ENCODE assay signal across 16 cellular contexts in genomic region chr17:68403122-68403521, GRCh38. TPM values are rescaled to one million over a fixed set of nuclear protein-coding genes. Genes with fewer than 3 reads are reported as not detected.
DNase-seq lines count a peak whose midpoint lies in the region; ATAC-seq and TF ChIP-seq lines count a peak whose summit lies in the region.
"Had no signal": no experiment of that assay in that cellular context is flagged by ENCODE, and none has a peak within 500 bp of the region (broad histone marks: within the 10 kb centered on the region; RNA-seq: fewer than 3 reads in every experiment).

No MANE protein-coding gene starts in this region.

- no peak overlapping the region for H3K4me3 ChIP-seq in psoas muscle
- H3K4me3 ChIP-seq in spleen: no peak overlapping the region

- H3K27ac ChIP-seq in psoas muscle (no peak overlapping the region), spleen (no peak overlapping the region)
- H3K27ac ChIP-seq: 22Rv1, HL-60 had no signal

- intact Hi-C loops in activated CD8-positive, alpha-beta T cell treated with anti-CD3 and anti-CD28 coated beads for 36 hours (cut with micrococcal nuclease): loop anchor here (5.0 to 10.0 kb wide), 2 partner anchors 48 to 141 kb away; no protein-coding TSS in a partner anchor
- intact Hi-C loops in psoas muscle (cut with DNase I): no loop called here
- intact Hi-C loops in spleen (cut with DNase I; ENCODE audit: low total_unique reads): no loop called here

- TF ChIP-seq POLR2A in spleen (IDR thresholded peaks at IDR 0.05): no peak

- DNase-seq in activated CD8-positive, alpha-beta T cell treated with anti-CD3 and anti-CD28 coated beads, Interleukin-2, amount 10 ng/mL, durations not matched to agents 7 days and 5 days: no peak
- DNase-seq in activated CD8-positive, alpha-beta T cell treated with anti-CD3 and anti-CD28 coated beads for 36 hours: no peak
- DNase-seq in fibroblast of peridontal ligament (ENCODE audit: extremely low read depth) (peak; percentile 20), psoas muscle (no peak), spleen (no peak), RPMI8226 (no peak)
- DNase-seq in activated naive CD4-positive, alpha-beta T cell (lab: John Stamatoyannopoulos, UW): no peak
- DNase-seq: CD8-positive, alpha-beta T cell; COR-L47; DND-41; GDM1; HCEC 1CT; HFFc6 had no signal

- H3K27me3 Mint-ChIP-seq in activated CD8-positive, alpha-beta T cell treated with anti-CD3 and anti-CD28 coated beads, Interleukin-2, amount 10 ng/mL, durations not matched to agents 7 days and 5 days (ENCODE audit: low read depth): no peaks in the 10 kb centered on the region
- no peaks in the 10 kb centered on the region for H3K27me3 Mint-ChIP-seq in activated CD8-positive, alpha-beta T cell treated with anti-CD3 and anti-CD28 coated beads for 36 hours

- ATAC-seq in activated CD8-positive, alpha-beta T cell treated with anti-CD3 and anti-CD28 coated beads, Interleukin-2, amount 10 ng/mL, durations not matched to agents 7 days and 5 days: no peak
- no peak for ATAC-seq in activated CD8-positive, alpha-beta T cell treated with anti-CD3 and anti-CD28 coated beads for 36 hours
- ATAC-seq in psoas muscle: peak in 3 of 4 donors; percentile 40 to 57 (median 52)
- ATAC-seq: CD8-positive, alpha-beta T cell had no signal

- 52 to 80% (median 70%) methylated on average over 1 of the region's 1 CpG for WGBS in psoas muscle, 3 donors
- WGBS in spleen, 5 donors: 91 to 100% (median 96%) methylated on average over 1 of the region's 1 CpG

- peaks cover 30% of the 10 kb centered on the region for H3K9me3 Mint-ChIP-seq in activated CD8-positive, alpha-beta T cell treated with anti-CD3 and anti-CD28 coated beads, Interleukin-2, amount 10 ng/mL, durations not matched to agents 7 days and 5 days (ENCODE audit: insufficient read depth)
- H3K9me3 Mint-ChIP-seq in activated CD8-positive, alpha-beta T cell treated with anti-CD3 and anti-CD28 coated beads for 36 hours: peaks cover 26% of the 10 kb centered on the region

- TF ChIP-seq CTCF in activated CD8-positive, alpha-beta T cell treated with anti-CD3 and anti-CD28 coated beads for 36 hours (IDR thresholded peaks at IDR 0.05): no peak
- no peak for TF ChIP-seq CTCF in psoas muscle (IDR thresholded peaks at IDR 0.05)
- no peak for TF ChIP-seq CTCF in spleen (IDR thresholded peaks at IDR 0.05 in 8 of 11, conservative IDR thresholded peaks at IDR 0.05 in 3 of 11)

- POLR2A ChIA-PET in activated CD8-positive, alpha-beta T cell treated with anti-CD3 and anti-CD28 coated beads, Interleukin-2, amount 10 ng/mL, durations not matched to agents 7 days and 5 days (lab: Charles Lee): no interaction called here
- POLR2A ChIA-PET in activated CD8-positive, alpha-beta T cell treated with anti-CD3 and anti-CD28 coated beads for 36 hours (lab: Charles Lee): no interaction called here

- H3K36me3 ChIP-seq in psoas muscle (ENCODE audit: insufficient read depth in 1 of 2, low read depth in 1 of 2): no peaks in the 10 kb centered on the region
- H3K36me3 ChIP-seq in spleen: peaks cover 0 to 5% (median 0%) of the 10 kb centered on the region in 6 donors

- peaks cover 33% of the 10 kb centered on the region for H3K36me3 Mint-ChIP-seq in activated CD8-positive, alpha-beta T cell treated with anti-CD3 and anti-CD28 coated beads, Interleukin-2, amount 10 ng/mL, durations not matched to agents 7 days and 5 days (ENCODE audit: low read depth)
- peaks cover 28% of the 10 kb centered on the region for H3K36me3 Mint-ChIP-seq in activated CD8-positive, alpha-beta T cell treated with anti-CD3 and anti-CD28 coated beads for 36 hours (ENCODE audit: low read depth)

- H3K9me3 ChIP-seq in psoas muscle (peaks cover 15% of the 10 kb centered on the region), spleen (peaks cover 0 to 31% (median 24%) of the 10 kb centered on the region in 8 donors)

- H3K4me1 ChIP-seq in psoas muscle: peaks cover 17% of the 10 kb centered on the region
- H3K4me1 ChIP-seq in spleen: peaks cover 0 to 18% (median 11%) of the 10 kb centered on the region in 6 donors

- H3K4me1 Mint-ChIP-seq in activated CD8-positive, alpha-beta T cell treated with anti-CD3 and anti-CD28 coated beads, Interleukin-2, amount 10 ng/mL, durations not matched to agents 7 days and 5 days (ENCODE audit: low read depth): peaks cover 26% of the 10 kb centered on the region
- peaks cover 23% of the 10 kb centered on the region for H3K4me1 Mint-ChIP-seq in activated CD8-positive, alpha-beta T cell treated with anti-CD3 and anti-CD28 coated beads for 36 hours (ENCODE audit: low read depth)

- H3K4me3 Mint-ChIP-seq in activated CD8-positive, alpha-beta T cell treated with anti-CD3 and anti-CD28 coated beads, Interleukin-2, amount 10 ng/mL, durations not matched to agents 7 days and 5 days: no peak overlapping the region
- no peak overlapping the region for H3K4me3 Mint-ChIP-seq in activated CD8-positive, alpha-beta T cell treated with anti-CD3 and anti-CD28 coated beads for 36 hours
- H3K4me3 Mint-ChIP-seq: CD14-positive monocyte; CD8-positive, alpha-beta T cell; HFFc6 had no signal

- CTCF ChIA-PET in activated CD8-positive, alpha-beta T cell treated with anti-CD3 and anti-CD28 coated beads, Interleukin-2, amount 10 ng/mL, durations not matched to agents 7 days and 5 days (lab: Charles Lee): interaction anchor here (1.4 kb wide), 1 partner anchor 138 kb away, joined by 3 read pairs; no protein-coding TSS in a partner anchor
- CTCF ChIA-PET in activated CD8-positive, alpha-beta T cell treated with anti-CD3 and anti-CD28 coated beads for 36 hours (lab: Charles Lee): no interaction called here

- no peaks in the 10 kb centered on the region for H3K27me3 ChIP-seq in psoas muscle (ENCODE audit: insufficient read depth in 3 of 3, low read length in 2 of 3)
- H3K27me3 ChIP-seq in spleen (replicated peaks in 1 of 7): no peaks in the 10 kb centered on the region

- H3K27ac Mint-ChIP-seq in activated CD8-positive, alpha-beta T cell treated with anti-CD3 and anti-CD28 coated beads, Interleukin-2, amount 10 ng/mL, durations not matched to agents 7 days and 5 days: peak overlapping the region; percentile 2
- H3K27ac Mint-ChIP-seq in activated CD8-positive, alpha-beta T cell treated with anti-CD3 and anti-CD28 coated beads for 36 hours: no peak overlapping the region
- H3K27ac Mint-ChIP-seq: CD14-positive monocyte; CD8-positive, alpha-beta T cell; HFFc6 had no signal

RNA-seq across cellular contexts. Expression of gene WIPI1, which starts 54.2 kb away (rescaled TPM):
- 10 to 100 TPM; 40.8 to 41.4 TPM for total RNA-seq in activated CD8-positive, alpha-beta T cell treated with anti-CD3 and anti-CD28 coated beads, Interleukin-2, amount 10 ng/mL, durations not matched to agents 7 days and 5 days
- 10 to 100 TPM; 11.3 to 13.1 TPM for total RNA-seq in activated CD8-positive, alpha-beta T cell treated with anti-CD3 and anti-CD28 coated beads for 36 hours
- 100 to 1,000 TPM in 2 of 4 donors, 10 to 100 TPM in 2; 80.3 to 197 (median 117) TPM for total RNA-seq in psoas muscle
- 100 to 1,000 TPM; 128 to 152 (median 136) TPM for polyA plus RNA-seq in psoas muscle
- total RNA-seq in spleen: 10 to 100 TPM; 23.6 to 38.3 (median 27.8) TPM
- 1 to 10 TPM; 7.2 to 9.5 (median 7.7) TPM for polyA plus RNA-seq in spleen

Comparison
In these comparisons a context has a peak if more than half of its experiments do, and no peak if none do; other contexts are left out.
1. ATAC-seq: peak in psoas muscle (3 of 4); none in activated CD8-positive, alpha-beta T cell treated with anti-CD3 and anti-CD28 coated beads, Interleukin-2, amount 10 ng/mL, durations not matched to agents 7 days and 5 days (single experiment) and activated CD8-positive, alpha-beta T cell treated with anti-CD3 and anti-CD28 coated beads for 36 hours (single experiment).